Comparison of ENCODE assay signal across 14 cellular contexts in the genomic region with DNA sequence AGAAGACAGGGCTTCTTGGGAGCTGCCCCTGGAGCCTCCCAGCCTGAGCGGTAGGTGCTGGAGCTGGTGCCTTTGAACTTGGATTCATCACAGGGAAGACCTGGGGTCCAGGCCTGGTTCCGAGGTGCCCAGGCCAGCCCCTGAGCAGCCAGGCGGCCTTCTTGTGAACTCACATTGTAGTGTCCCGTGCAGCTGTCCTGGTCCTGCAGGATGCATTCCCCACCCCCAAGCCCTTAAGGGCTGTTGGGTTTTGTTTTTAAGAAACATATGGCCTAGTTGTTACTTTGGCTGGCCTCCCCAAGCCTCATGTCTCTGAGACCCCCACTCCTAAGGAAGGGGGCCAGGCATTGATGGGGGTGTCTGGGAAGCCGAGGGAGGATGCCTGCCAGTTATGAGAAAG.
DNase-seq lines count a peak whose midpoint lies in the region; ATAC-seq, FAIRE-seq and TF ChIP-seq lines count a peak whose summit lies in the region.
"Had no signal": no experiment of that assay in that cellular context is flagged by ENCODE, and none has a peak within 500 bp of the region (broad histone marks: within the 10 kb centered on the region; RNA-seq: fewer than 3 reads in every experiment).

No MANE protein-coding gene starts in this region.

- no peak overlapping the region for H2AFZ ChIP-seq in astrocyte (ENCODE audit: low read depth, low read length)

- no peaks in the 10 kb centered on the region for H3K9me3 Mint-ChIP-seq in astrocyte (ENCODE audit: unreplicated experiment)
- H3K9me3 Mint-ChIP-seq in naive thymus-derived CD4-positive, alpha-beta T cell: no peaks in the 10 kb centered on the region

- H3K27me3 Mint-ChIP-seq in astrocyte (ENCODE audit: low read depth, unreplicated experiment): no peaks in the 10 kb centered on the region
- no peaks in the 10 kb centered on the region for H3K27me3 Mint-ChIP-seq in naive thymus-derived CD4-positive, alpha-beta T cell

- peaks cover 60% of the 10 kb centered on the region for H3K79me2 ChIP-seq in astrocyte (ENCODE audit: insufficient read depth, low read length)

- peaks cover 39% of the 10 kb centered on the region for H3K4me1 ChIP-seq in A673 (ENCODE audit: insufficient read depth, low read length, poor library complexity, severe bottlenecking)
- H3K4me1 ChIP-seq in astrocyte (ENCODE audit: insufficient read depth, low read length): peaks cover 16% of the 10 kb centered on the region
- H3K4me1 ChIP-seq in naive thymus-derived CD4-positive, alpha-beta T cell (ENCODE audit: control insufficient read depth in 2 of 2, insufficient read depth in 2 of 2, low read length in 2 of 2): peaks cover 0 to 14% of the 10 kb centered on the region in 2 donors

- H3K9ac ChIP-seq in astrocyte (ENCODE audit: low read length): no peak overlapping the region

- H3K4me2 ChIP-seq in astrocyte (ENCODE audit: low read length): no peak overlapping the region

- H3K4me3 ChIP-seq in A673 (ENCODE audit: low read depth, low read length, poor library complexity, severe bottlenecking) (no peak overlapping the region), astrocyte (ENCODE audit: insufficient read depth, low read depth, low read length) (no peak overlapping the region)
- no peak overlapping the region for H3K4me3 ChIP-seq in naive thymus-derived CD4-positive, alpha-beta T cell (ENCODE audit: low read length)

- peak overlapping the region; percentile 54 for H3K4me3 Mint-ChIP-seq in astrocyte (ENCODE audit: unreplicated experiment)
- H3K4me3 Mint-ChIP-seq in naive thymus-derived CD4-positive, alpha-beta T cell: peak overlapping the region in 6 of 10 donors; percentile 32 to 62 (median 38)

- TF ChIP-seq CTCF in A673 (conservative IDR thresholded peaks at IDR 0.05; ENCODE audit: low read depth, low read length) (no peak), astrocyte (IDR thresholded peaks at IDR 0.05; ENCODE audit: insufficient read depth, low read depth, low read length) (no peak)

- H3K27me3 ChIP-seq in A673 (replicated peaks; ENCODE audit: insufficient read depth, low read depth, low read length, poor library complexity): no peaks in the 10 kb centered on the region
- H3K27me3 ChIP-seq in astrocyte (ENCODE audit: insufficient read depth, low read length): no peaks in the 10 kb centered on the region
- H3K27me3 ChIP-seq in naive thymus-derived CD4-positive, alpha-beta T cell (ENCODE audit: control insufficient read depth in 2 of 2, insufficient read depth in 2 of 2, low read length in 2 of 2): no peaks in the 10 kb centered on the region

- H3K4me1 Mint-ChIP-seq in astrocyte (ENCODE audit: low read depth, unreplicated experiment): peaks cover 71% of the 10 kb centered on the region
- peaks cover 22 to 36% (median 30%) of the 10 kb centered on the region in 7 donors for H3K4me1 Mint-ChIP-seq in naive thymus-derived CD4-positive, alpha-beta T cell

- POLR2A ChIA-PET in A673 (lab: Charles Lee; ENCODE audit: low non-redundant PET): no interaction called here
- POLR2A ChIA-PET in naive thymus-derived CD4-positive, alpha-beta T cell (lab: Charles Lee): no interaction called here

- H3K36me3 Mint-ChIP-seq in astrocyte (ENCODE audit: low read depth, unreplicated experiment): peaks cover 1% of the 10 kb centered on the region
- peaks cover 0 to 3% (median 0%) of the 10 kb centered on the region in 5 donors for H3K36me3 Mint-ChIP-seq in naive thymus-derived CD4-positive, alpha-beta T cell

- peaks cover 88% of the 10 kb centered on the region for H4K20me1 ChIP-seq in astrocyte (ENCODE audit: insufficient read depth, low read length)

- intact Hi-C loops in A673 (cut with micrococcal nuclease; ENCODE audit: unreplicated experiment): no loop called here
- intact Hi-C loops in naive thymus-derived CD4-positive, alpha-beta T cell (cut with micrococcal nuclease): no loop called here

- peak overlapping the region; percentile 48 for H3K27ac ChIP-seq in A673 (ENCODE audit: low read depth, low read length, poor library complexity, severe bottlenecking)
- no peak overlapping the region for H3K27ac ChIP-seq in astrocyte (ENCODE audit: low read depth, low read length)
- H3K27ac ChIP-seq in naive thymus-derived CD4-positive, alpha-beta T cell (ENCODE audit: low read depth, low read length): peak overlapping the region; percentile 49

- no TSS peak for BruUV-seq in A673 (replicated peaks; lab: Mats Ljungman, UMichigan)

- no peak for FAIRE-seq in astrocyte (lab: Jason Lieb, UNC)

- DNase-seq in A673 (ENCODE audit: low spot score) (no peak), astrocyte (ENCODE audit: low read depth) (no peak), HPDE6-E6E7 (ENCODE audit: extremely low spot score) (no peak), NCI-H774 (lab: John Stamatoyannopoulos, UW) (no peak), NCI-H82 treated with DMSO at 0.1 percent for 48 hours (lab: John Stamatoyannopoulos, UW; ENCODE audit: unreplicated experiment) (no peak)
- no peak for DNase-seq in naive thymus-derived CD4-positive, alpha-beta T cell
- no peak for DNase-seq in stimulated activated CD8-positive, alpha-beta memory T cell treated with anti-CD3 and anti-CD28 coated beads, Interleukin-4, amount 100 ng/mL, for 48 hours
- DNase-seq: DMS79; GOT3; left cardiac atrium; NCI-H1092 treated with DMSO at 0.1 percent for 48 hours; SHP77; stimulated activated CD4-positive, alpha-beta T cell treated with anti-CD3 and anti-CD28 coated beads, Interleukin-12 subunit alpha, Interleukin-12 subunit beta, amount 100 ng/mL, for 4 hours had no signal

- peak; percentile 8 for ATAC-seq in HG03097 (IDR thresholded peaks at IDR 0.05; ENCODE audit: low FRiP score, unreplicated experiment)
- no peak for ATAC-seq in naive thymus-derived CD4-positive, alpha-beta T cell
- ATAC-seq: left cardiac atrium had no signal

- peak overlapping the region; percentile 75 for H3K27ac Mint-ChIP-seq in astrocyte (ENCODE audit: unreplicated experiment)
- peak overlapping the region in 8 of 9 donors; percentile 55 to 81 (median 68) for H3K27ac Mint-ChIP-seq in naive thymus-derived CD4-positive, alpha-beta T cell

- CTCF ChIA-PET in A673 (lab: Charles Lee): no interaction called here
- CTCF ChIA-PET in naive thymus-derived CD4-positive, alpha-beta T cell (lab: Charles Lee): no interaction called here

- no peaks in the 10 kb centered on the region for H3K9me3 ChIP-seq in A673 (ENCODE audit: low read depth, low read length, poor library complexity, severe bottlenecking)
- no peaks in the 10 kb centered on the region for H3K9me3 ChIP-seq in astrocyte (ENCODE audit: insufficient read depth, low read depth, low read length)
- H3K9me3 ChIP-seq in naive thymus-derived CD4-positive, alpha-beta T cell (ENCODE audit: control insufficient read depth in 2 of 3, low read length in 3 of 3): no peaks in the 10 kb centered on the region

- H3K36me3 ChIP-seq in A673 (ENCODE audit: insufficient read depth, low read length, poor library complexity, severe bottlenecking): no peaks in the 10 kb centered on the region
- no peaks in the 10 kb centered on the region for H3K36me3 ChIP-seq in astrocyte (ENCODE audit: insufficient read depth, low read length)
- H3K36me3 ChIP-seq in naive thymus-derived CD4-positive, alpha-beta T cell (ENCODE audit: control insufficient read depth in 2 of 3, insufficient read depth in 3 of 3, low read length in 3 of 3): no peaks in the 10 kb centered on the region
